1 cellular context compared by ENCODE assay signal in genomic region chr3:46019707-46020106, GRCh38.
TF ChIP-seq lines count a peak whose summit lies in the region.

No MANE protein-coding gene starts in this region.

TF ChIP-seq in SK-N-SH, 30 proteins besides CTCF, POLR2A, EP300 and RAD21 (continued from another document):
- no peak for TF ChIP-seq RCOR1 (IDR thresholded peaks at IDR 0.05; ENCODE audit: low read length)
- TF ChIP-seq TAF1 (IDR thresholded peaks at IDR 0.05; ENCODE audit: borderline replicate concordance, low read depth, low read length): no peak
- no peak for TF ChIP-seq POLR2AphosphoS5 (IDR thresholded peaks at IDR 0.05; ENCODE audit: low read depth, low read length)
- no peak for TF ChIP-seq EZH2phosphoT487 (IDR thresholded peaks at IDR 0.05; ENCODE audit: borderline replicate concordance, low read depth)
- TF ChIP-seq, protein P1, sequence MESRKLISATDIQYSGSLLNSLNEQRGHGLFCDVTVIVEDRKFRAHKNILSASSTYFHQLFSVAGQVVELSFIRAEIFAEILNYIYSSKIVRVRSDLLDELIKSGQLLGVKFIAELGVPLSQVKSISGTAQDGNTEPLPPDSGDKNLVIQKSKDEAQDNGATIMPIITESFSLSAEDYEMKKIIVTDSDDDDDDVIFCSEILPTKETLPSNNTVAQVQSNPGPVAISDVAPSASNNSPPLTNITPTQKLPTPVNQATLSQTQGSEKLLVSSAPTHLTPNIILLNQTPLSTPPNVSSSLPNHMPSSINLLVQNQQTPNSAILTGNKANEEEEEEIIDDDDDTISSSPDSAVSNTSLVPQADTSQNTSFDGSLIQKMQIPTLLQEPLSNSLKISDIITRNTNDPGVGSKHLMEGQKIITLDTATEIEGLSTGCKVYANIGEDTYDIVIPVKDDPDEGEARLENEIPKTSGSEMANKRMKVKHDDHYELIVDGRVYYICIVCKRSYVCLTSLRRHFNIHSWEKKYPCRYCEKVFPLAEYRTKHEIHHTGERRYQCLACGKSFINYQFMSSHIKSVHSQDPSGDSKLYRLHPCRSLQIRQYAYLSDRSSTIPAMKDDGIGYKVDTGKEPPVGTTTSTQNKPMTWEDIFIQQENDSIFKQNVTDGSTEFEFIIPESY (IDR thresholded peaks at IDR 0.05; ENCODE audit: borderline replicate concordance, low read depth): no peak
- no peak for TF ChIP-seq SIN3A (IDR thresholded peaks at IDR 0.05; ENCODE audit: borderline replicate concordance, low read depth, low read length)
- no peak for TF ChIP-seq FOXJ3 (CRISPR knock-in tag; IDR thresholded peaks at IDR 0.05)
- TF ChIP-seq NFIC (IDR thresholded peaks at IDR 0.05; ENCODE audit: borderline replicate concordance): no peak
- TF ChIP-seq CHD2 (IDR thresholded peaks at IDR 0.05; ENCODE audit: low read length, partially characterized antibody): no peak
- TF ChIP-seq FOXM1 (IDR thresholded peaks at IDR 0.05; ENCODE audit: low read depth): no peak
- no peak for TF ChIP-seq JUND (IDR thresholded peaks at IDR 0.05)
- TF ChIP-seq, protein P2, sequence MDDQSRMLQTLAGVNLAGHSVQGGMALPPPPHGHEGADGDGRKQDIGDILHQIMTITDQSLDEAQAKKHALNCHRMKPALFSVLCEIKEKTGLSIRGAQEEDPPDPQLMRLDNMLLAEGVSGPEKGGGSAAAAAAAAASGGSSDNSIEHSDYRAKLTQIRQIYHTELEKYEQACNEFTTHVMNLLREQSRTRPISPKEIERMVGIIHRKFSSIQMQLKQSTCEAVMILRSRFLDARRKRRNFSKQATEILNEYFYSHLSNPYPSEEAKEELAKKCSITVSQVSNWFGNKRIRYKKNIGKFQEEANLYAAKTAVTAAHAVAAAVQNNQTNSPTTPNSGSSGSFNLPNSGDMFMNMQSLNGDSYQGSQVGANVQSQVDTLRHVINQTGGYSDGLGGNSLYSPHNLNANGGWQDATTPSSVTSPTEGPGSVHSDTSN (IDR thresholded peaks at IDR 0.05): no peak
- TF ChIP-seq SMC3 (IDR thresholded peaks at IDR 0.05; ENCODE audit: low read depth, low read length): no peak
- TF ChIP-seq YY1 (IDR thresholded peaks at IDR 0.05; ENCODE audit: low read depth): no peak
